In genomic region chr1:50703240-50703639, GRCh38 we compare ENCODE assay signal across 23 cellular contexts.
DNase-seq lines count a peak whose midpoint lies in the region; ATAC-seq, FAIRE-seq and TF ChIP-seq lines count a peak whose summit lies in the region.
"Had no signal": no experiment of that assay in that cellular context is flagged by ENCODE, and none has a peak within 500 bp of the region (broad histone marks: within the 10 kb centered on the region; RNA-seq: fewer than 3 reads in every experiment).

No MANE protein-coding gene starts in this region.

- no peaks in the 10 kb centered on the region for H3K9me3 ChIP-seq in neural progenitor cell (ENCODE audit: low read depth)
- H3K9me3 ChIP-seq: BLaER1, gastroesophageal sphincter had no signal

- H3K4me3 ChIP-seq in GM23338 (no peak overlapping the region), bronchial epithelial cell (ENCODE audit: low read depth, low read length) (no peak overlapping the region), neural progenitor cell (no peak overlapping the region)
- H3K4me3 ChIP-seq: BLaER1, gastroesophageal sphincter had no signal

- H4K20me1 ChIP-seq in GM23338 (replicated peaks; ENCODE audit: insufficient read depth): no peaks in the 10 kb centered on the region
- no peaks in the 10 kb centered on the region for H4K20me1 ChIP-seq in neural progenitor cell (ENCODE audit: low read depth)
- H4K20me1 ChIP-seq: BLaER1 had no signal

- H3K4me3 Mint-ChIP-seq in GM23338 (no peak overlapping the region), neural progenitor cell (no peak overlapping the region)
- H3K4me3 Mint-ChIP-seq: memory B cell; neural crest cell; stimulated activated naive CD8-positive, alpha-beta T cell treated with anti-CD3 and anti-CD28 coated beads, Interleukin-15, Interleukin-2, amounts not matched to agents 100 ng/mL and 50 ng/mL, for 24 hours had no signal

- H3K4me2 ChIP-seq in GM23338 (no peak overlapping the region), neural progenitor cell (no peak overlapping the region)
- H3K4me2 ChIP-seq: BLaER1 had no signal

- H3K36me3 ChIP-seq in GM23338 (ENCODE audit: insufficient read depth) (no peaks in the 10 kb centered on the region), bronchial epithelial cell (ENCODE audit: control insufficient read depth, insufficient read depth, low read length) (no peaks in the 10 kb centered on the region), neural progenitor cell (no peaks in the 10 kb centered on the region)
- H3K36me3 ChIP-seq: BLaER1, gastroesophageal sphincter had no signal

- H3K27ac ChIP-seq in GM23338 (ENCODE audit: low read depth) (no peak overlapping the region; the same call in 1 of the 2 replicates), neural progenitor cell (peak overlapping the region; percentile 82)
- H3K27ac ChIP-seq: BLaER1, gastroesophageal sphincter had no signal

- peak overlapping the region; percentile 75; the same call in 1 of the 2 replicates for H3K27ac Mint-ChIP-seq in GM23338
- no peak overlapping the region for H3K27ac Mint-ChIP-seq in neural progenitor cell
- H3K27ac Mint-ChIP-seq: activated naive CD4-positive, alpha-beta T cell treated with anti-CD3 and anti-CD28 coated beads, Interleukin-2, amount 50 U/mL, for 72 hours; memory B cell; stimulated activated naive CD8-positive, alpha-beta T cell treated with anti-CD3 and anti-CD28 coated beads, Interleukin-15, Interleukin-2, amounts not matched to agents 100 ng/mL and 50 ng/mL, for 24 hours had no signal

- no peak overlapping the region for H3K9ac ChIP-seq in neural progenitor cell
- H3K9ac ChIP-seq: BLaER1 had no signal

- no peaks in the 10 kb centered on the region for H3F3A ChIP-seq in GM23338 (replicated peaks; ENCODE audit: low read depth)
- H3F3A ChIP-seq in neural progenitor cell (ENCODE audit: low read depth): peaks cover 36% of the 10 kb centered on the region

- H2AFZ ChIP-seq in GM23338 (no peak overlapping the region), neural progenitor cell (replicated peaks) (no peak overlapping the region)

- H3K4me1 ChIP-seq in GM23338 (ENCODE audit: insufficient read depth): peaks cover 68% of the 10 kb centered on the region
- peaks cover 77% of the 10 kb centered on the region for H3K4me1 ChIP-seq in neural progenitor cell
- H3K4me1 ChIP-seq: BLaER1 had no signal

- no peaks in the 10 kb centered on the region for H3K9me2 ChIP-seq in GM23338 (ENCODE audit: insufficient read depth)

- H3K27me3 ChIP-seq in GM23338 (ENCODE audit: insufficient read depth) (no peaks in the 10 kb centered on the region), bronchial epithelial cell (ENCODE audit: control insufficient read depth, insufficient read depth, low read length) (no peaks in the 10 kb centered on the region), neural progenitor cell (no peaks in the 10 kb centered on the region)
- H3K27me3 ChIP-seq: BLaER1, gastroesophageal sphincter had no signal

- H3K36me3 Mint-ChIP-seq in GM23338 (ENCODE audit: low read depth) (no peaks in the 10 kb centered on the region), neural progenitor cell (no peaks in the 10 kb centered on the region)
- H3K36me3 Mint-ChIP-seq: activated naive CD4-positive, alpha-beta T cell treated with anti-CD3 and anti-CD28 coated beads, Interleukin-2, amount 50 U/mL, for 72 hours had no signal

- H3K9me3 Mint-ChIP-seq in GM23338: no peaks in the 10 kb centered on the region
- no peaks in the 10 kb centered on the region for H3K9me3 Mint-ChIP-seq in neural progenitor cell
- H3K9me3 Mint-ChIP-seq: activated naive CD4-positive, alpha-beta T cell treated with anti-CD3 and anti-CD28 coated beads, Interleukin-2, amount 50 U/mL, for 72 hours; memory B cell; neural crest cell; stimulated activated naive CD8-positive, alpha-beta T cell treated with anti-CD3 and anti-CD28 coated beads, Interleukin-15, Interleukin-2, amounts not matched to agents 100 ng/mL and 50 ng/mL, for 24 hours had no signal

- peaks cover 55% of the 10 kb centered on the region for H3K4me1 Mint-ChIP-seq in GM23338
- H3K4me1 Mint-ChIP-seq in neural progenitor cell: peaks cover 53% of the 10 kb centered on the region

- H3K27me3 Mint-ChIP-seq in GM23338 (ENCODE audit: insufficient read depth, low read depth, poor library complexity): no peaks in the 10 kb centered on the region
- no peaks in the 10 kb centered on the region for H3K27me3 Mint-ChIP-seq in neural progenitor cell (ENCODE audit: insufficient read depth, low read depth)
- H3K27me3 Mint-ChIP-seq: memory B cell; stimulated activated naive CD8-positive, alpha-beta T cell treated with anti-CD3 and anti-CD28 coated beads, Interleukin-15, Interleukin-2, amounts not matched to agents 100 ng/mL and 50 ng/mL, for 24 hours had no signal

- DNase-seq in DMS79 treated with DMSO at 0.1 percent for 48 hours (lab: John Stamatoyannopoulos, UW): peak; percentile 39
- DNase-seq in GM23338 (ENCODE audit: low spot score): peak; percentile 12
- peak; percentile 6 for DNase-seq in bronchial epithelial cell (ENCODE audit: low read depth)
- no peak for DNase-seq in neural progenitor cell (ENCODE audit: low spot score)
- DNase-seq in central memory CD4-positive, alpha-beta T cell: no peak
- DNase-seq in nucleus accumbens (lab: John Stamatoyannopoulos, UW): no peak
- DNase-seq: activated CD4-positive, alpha-beta T cell treated with anti-CD3 and anti-CD28 coated beads for 48 hours; activated CD8-positive, alpha-beta memory T cell treated with anti-CD3 and anti-CD28 coated beads for 24 hours; effector CD4-positive, alpha-beta T cell; GF-D8; Karpas-422; left cardiac atrium; NCI-H1436 treated with DMSO at 0.1 percent for 48 hours; NCI-H226; right cardiac atrium; stimulated activated CD8-positive, alpha-beta memory T cell treated with anti-CD3 and anti-CD28 coated beads, Interleukin-4, amount 100 ng/mL, for 48 hours had no signal

- ATAC-seq in GM23338 (no peak), GM19452 (IDR thresholded peaks at IDR 0.05; ENCODE audit: unreplicated experiment) (no peak)
- ATAC-seq: activated naive CD4-positive, alpha-beta T cell treated with anti-CD3 and anti-CD28 coated beads, Interleukin-2, amount 50 U/mL, for 72 hours; gastroesophageal sphincter; left cardiac atrium; right cardiac atrium had no signal

- TF ChIP-seq CTCF in GM23338 (conservative IDR thresholded peaks at IDR 0.05; ENCODE audit: low read depth in 2 of 2) (no peak), bronchial epithelial cell (IDR thresholded peaks at IDR 0.05; ENCODE audit: insufficient read depth, low read length, severe bottlenecking) (no peak), neural progenitor cell (IDR thresholded peaks at IDR 0.05) (no peak)

- FAIRE-seq in bronchial epithelial cell (lab: Jason Lieb, UNC): no peak

- H3K79me2 ChIP-seq in GM23338 (replicated peaks; ENCODE audit: insufficient read depth) (no peaks in the 10 kb centered on the region), neural progenitor cell (ENCODE audit: low read depth) (no peaks in the 10 kb centered on the region)

TF ChIP-seq in GM23338, 12 proteins besides CTCF, POLR2A, EP300 and RAD21 (continues in another document):
- TF ChIP-seq ZNF114 (CRISPR knock-in tag; IDR thresholded peaks at IDR 0.05): no peak
- TF ChIP-seq REST (IDR thresholded peaks at IDR 0.05; ENCODE audit: unreplicated experiment): no peak
- no peak for TF ChIP-seq JUNB (IDR thresholded peaks at IDR 0.05; ENCODE audit: unreplicated experiment)
- no peak for TF ChIP-seq ZNF331 (CRISPR knock-in tag; IDR thresholded peaks at IDR 0.05; ENCODE audit: low read depth)
- no peak for TF ChIP-seq ETS1 (IDR thresholded peaks at IDR 0.05)

Comparison
In these comparisons a context has a peak if more than half of its experiments do, and no peak if none do; other contexts are left out.
1. DNase-seq: peak in DMS79 treated with DMSO at 0.1 percent for 48 hours (single experiment), GM23338 (single experiment) and bronchial epithelial cell (single experiment); none in neural progenitor cell (single experiment), central memory CD4-positive, alpha-beta T cell (single experiment) and nucleus accumbens (0 of 56).